13 cellular contexts compared by ENCODE assay signal in the genomic region with DNA sequence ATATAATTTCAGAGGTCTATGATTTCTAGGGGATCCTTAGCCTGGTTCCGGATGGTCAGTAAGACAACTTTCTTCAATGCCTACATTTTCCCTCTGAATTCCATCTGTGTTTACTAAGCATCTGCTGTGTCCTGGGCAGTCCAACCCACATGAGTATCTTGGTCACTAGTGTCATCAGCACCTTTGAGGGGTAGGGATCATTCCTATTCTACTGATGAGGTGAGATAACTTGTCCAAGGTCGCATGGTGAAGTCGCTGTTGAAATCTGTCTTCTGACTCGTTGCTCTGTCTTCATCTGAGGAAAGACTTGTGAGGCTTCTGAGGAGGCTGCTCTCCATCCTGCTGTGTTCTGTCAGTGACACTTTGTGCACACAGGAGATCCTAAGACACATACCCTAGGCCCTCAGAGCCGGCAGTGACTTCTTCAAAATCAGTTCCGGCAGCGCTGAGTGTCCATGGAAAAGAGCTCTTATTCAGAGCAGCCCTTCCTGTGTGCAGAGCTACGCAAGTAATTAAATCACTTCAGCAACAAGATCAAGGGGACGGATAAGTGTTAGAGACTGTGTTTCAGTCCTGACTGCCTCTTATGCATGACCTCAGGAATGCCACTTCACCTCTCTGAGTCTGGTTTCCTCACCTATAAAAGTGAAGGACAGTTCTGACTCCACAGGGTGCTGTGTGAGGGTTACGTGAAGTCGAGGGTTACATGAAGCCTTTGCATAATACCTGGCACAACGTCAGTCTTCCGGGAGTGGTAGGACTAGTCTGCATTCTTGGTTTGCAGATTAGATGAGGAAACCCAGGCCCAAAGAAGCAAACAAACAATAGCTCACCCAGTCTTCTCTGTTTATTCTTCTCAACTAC. TPM values are rescaled to one million over a fixed set of nuclear protein-coding genes. Genes with fewer than 3 reads are reported as not detected.
A peak's percentile ranks its signal among the peaks of the same experiment; 100 is the strongest.
DNase-seq lines count a peak whose midpoint lies in the region; ATAC-seq and TF ChIP-seq lines count a peak whose summit lies in the region.
"Had no signal": no experiment of that assay in that cellular context is flagged by ENCODE, and none has a peak within 500 bp of the region (broad histone marks: within the 10 kb centered on the region; RNA-seq: fewer than 3 reads in every experiment).

No MANE protein-coding gene starts in this region.

- intact Hi-C loops in cardiac septum (cut with DNase I) (loop anchor here (5.0 kb wide), 1 partner anchor 71 kb away; no protein-coding TSS in a partner anchor), lower lobe of right lung (cut with DNase I) (no loop called here)

- H3K27ac Mint-ChIP-seq in activated CD4-positive, alpha-beta T cell treated with anti-CD3 and anti-CD28 coated beads, Interleukin-2, amount 10 ng/mL, durations not matched to agents 7 days and 5 days: no peak overlapping the region
- H3K27ac Mint-ChIP-seq: activated naive CD8-positive, alpha-beta T cell treated with anti-CD3 and anti-CD28 coated beads, Interleukin-2, amount 50 U/mL, for 24 hours had no signal

- H3K36me3 ChIP-seq in cardiac muscle cell (peaks cover 17% of the 10 kb centered on the region), lower lobe of right lung (peaks cover 28% of the 10 kb centered on the region)

- POLR2A ChIA-PET in activated CD4-positive, alpha-beta T cell treated with anti-CD3 and anti-CD28 coated beads, Interleukin-2, amount 10 ng/mL, durations not matched to agents 7 days and 5 days (lab: Charles Lee): no interaction called here

- H3K9me3 ChIP-seq in cardiac muscle cell (ENCODE audit: low read depth) (no peaks in the 10 kb centered on the region), lower lobe of right lung (no peaks in the 10 kb centered on the region)

- ATAC-seq in lower lobe of right lung: peak; percentile 89 to 92
- ATAC-seq: activated naive CD8-positive, alpha-beta T cell treated with anti-CD3 and anti-CD28 coated beads, Interleukin-2, amount 50 U/mL, for 24 hours had no signal

- H3K4me3 Mint-ChIP-seq in activated CD4-positive, alpha-beta T cell treated with anti-CD3 and anti-CD28 coated beads, Interleukin-2, amount 10 ng/mL, durations not matched to agents 7 days and 5 days: no peak overlapping the region
- H3K4me3 Mint-ChIP-seq: activated naive CD8-positive, alpha-beta T cell treated with anti-CD3 and anti-CD28 coated beads, Interleukin-2, amount 50 U/mL, for 24 hours; nephron had no signal

- H3K27me3 Mint-ChIP-seq in activated CD4-positive, alpha-beta T cell treated with anti-CD3 and anti-CD28 coated beads, Interleukin-2, amount 10 ng/mL, durations not matched to agents 7 days and 5 days: no peaks in the 10 kb centered on the region
- H3K27me3 Mint-ChIP-seq: activated naive CD8-positive, alpha-beta T cell treated with anti-CD3 and anti-CD28 coated beads, Interleukin-2, amount 50 U/mL, for 24 hours had no signal

- peaks cover 2% of the 10 kb centered on the region for H3K4me1 Mint-ChIP-seq in activated CD4-positive, alpha-beta T cell treated with anti-CD3 and anti-CD28 coated beads, Interleukin-2, amount 10 ng/mL, durations not matched to agents 7 days and 5 days

- peak overlapping the region; percentile 85 for H3K27ac ChIP-seq in cardiac muscle cell
- H3K27ac ChIP-seq in lower lobe of right lung: peak overlapping the region; percentile 65

- H3K4me1 ChIP-seq in cardiac muscle cell (ENCODE audit: low read depth): peaks cover 79% of the 10 kb centered on the region
- peaks cover 67% of the 10 kb centered on the region for H3K4me1 ChIP-seq in lower lobe of right lung

- H3K9me3 Mint-ChIP-seq in activated CD4-positive, alpha-beta T cell treated with anti-CD3 and anti-CD28 coated beads, Interleukin-2, amount 10 ng/mL, durations not matched to agents 7 days and 5 days: no peaks in the 10 kb centered on the region
- H3K9me3 Mint-ChIP-seq: activated naive CD8-positive, alpha-beta T cell treated with anti-CD3 and anti-CD28 coated beads, Interleukin-2, amount 50 U/mL, for 24 hours; nephron had no signal

- CTCF ChIA-PET in activated CD4-positive, alpha-beta T cell treated with anti-CD3 and anti-CD28 coated beads, Interleukin-2, amount 10 ng/mL, durations not matched to agents 7 days and 5 days (lab: Charles Lee): interaction anchor here (0.9 to 5.9 kb wide), 7 partner anchors 11 to 75 kb away, joined by 3 to 30 read pairs (median 4); no protein-coding TSS in a partner anchor

- H3K27me3 ChIP-seq in cardiac muscle cell (no peaks in the 10 kb centered on the region), lower lobe of right lung (ENCODE audit: low read depth) (no peaks in the 10 kb centered on the region)

- TF ChIP-seq CTCF in cardiac muscle cell (IDR thresholded peaks at IDR 0.05; ENCODE audit: low read depth, low read length): no peak
- no peak for TF ChIP-seq CTCF in lower lobe of right lung (IDR thresholded peaks at IDR 0.05)

- H3K4me3 ChIP-seq in cardiac muscle cell (no peak overlapping the region), lower lobe of right lung (no peak overlapping the region)

- peaks cover 41% of the 10 kb centered on the region for H3K36me3 Mint-ChIP-seq in activated CD4-positive, alpha-beta T cell treated with anti-CD3 and anti-CD28 coated beads, Interleukin-2, amount 10 ng/mL, durations not matched to agents 7 days and 5 days (ENCODE audit: low read depth)

- in situ Hi-C loops in T47D (cut with HindIII; ENCODE audit: low pct_unique_long_range_greater_than_20kb, low sequenced_read_pairs): no loop called here

- DNase-seq in cardiac muscle cell (ENCODE audit: low read depth in 1 of 2, low spot score in 1 of 2) (peak; percentile 61 to 70), cardiac septum (ENCODE audit: low spot score) (no peak), T47D (ENCODE audit: low read depth in 1 of 2, low spot score in 1 of 2) (peak; percentile 47 to 97), lower lobe of right lung (peak; percentile 66), ureter (ENCODE audit: low spot score) (peak; percentile 67), GM19240 (ENCODE audit: insufficient read length, low spot score) (no peak)
- DNase-seq in activated CD4-positive, alpha-beta T cell treated with anti-CD3 and anti-CD28 coated beads for 1 hour: no peak
- DNase-seq in activated CD4-positive, alpha-beta T cell treated with anti-CD3 and anti-CD28 coated beads, Interleukin-2, amount 10 ng/mL, durations not matched to agents 7 days and 5 days: no peak
- DNase-seq: activated CD4-positive, alpha-beta T cell treated with anti-CD3 and anti-CD28 coated beads, Interleukin-2, amount 50 U/mL, for 48 hours; activated naive CD8-positive, alpha-beta T cell treated with anti-CD3 and anti-CD28 coated beads, Interleukin-2, amount 50 U/mL, for 24 hours; NCI-H524 treated with DMSO at 0.1 percent for 48 hours; stimulated activated naive CD4-positive, alpha-beta T cell had no signal

RNA-seq across cellular contexts. Expression of gene AK2, which starts 28.4 kb away (rescaled TPM):
- 201 and 263 TPM in 2 replicates for total RNA-seq in cardiac muscle cell
- polyA plus RNA-seq in cardiac muscle cell: 264 and 281 TPM in 2 replicates
- total RNA-seq in cardiac septum: 99.8 TPM
- total RNA-seq in lower lobe of right lung: 103 TPM
- 203 TPM for total RNA-seq in ureter
- total RNA-seq in activated CD4-positive, alpha-beta T cell treated with anti-CD3 and anti-CD28 coated beads, Interleukin-2, amount 10 ng/mL, durations not matched to agents 7 days and 5 days: 100 to 1,000 TPM; 181 to 193 TPM

RNA-seq across cellular contexts. Expression of gene RNF19B, which starts 43.7 kb away (rescaled TPM):
- 15.8 and 28.5 TPM in 2 replicates for total RNA-seq in cardiac muscle cell
- 16.2 and 17.8 TPM in 2 replicates for polyA plus RNA-seq in cardiac muscle cell
- 17.5 TPM for total RNA-seq in cardiac septum
- total RNA-seq in lower lobe of right lung: 27.9 TPM
- total RNA-seq in ureter: 29.6 TPM
- total RNA-seq in activated CD4-positive, alpha-beta T cell treated with anti-CD3 and anti-CD28 coated beads, Interleukin-2, amount 10 ng/mL, durations not matched to agents 7 days and 5 days: 10 to 100 TPM; 18.4 to 20.1 TPM

Comparison
In these comparisons a context has a peak if more than half of its experiments do, and no peak if none do; other contexts are left out.
1. DNase-seq: peak in cardiac muscle cell (2 of 2), T47D (2 of 2), lower lobe of right lung (single experiment) and ureter (single experiment); none in cardiac septum (single experiment), GM19240 (single experiment), activated CD4-positive, alpha-beta T cell treated with anti-CD3 and anti-CD28 coated beads for 1 hour (single experiment) and activated CD4-positive, alpha-beta T cell treated with anti-CD3 and anti-CD28 coated beads, Interleukin-2, amount 10 ng/mL, durations not matched to agents 7 days and 5 days (single experiment).